9 cellular contexts compared by ENCODE assay signal in genomic region chr17:43372273-43372911, GRCh38. TPM values are rescaled to one million over a fixed set of nuclear protein-coding genes. Genes with fewer than 3 reads are reported as not detected.
DNase-seq lines count a peak whose midpoint lies in the region; ATAC-seq, FAIRE-seq and TF ChIP-seq lines count a peak whose summit lies in the region.
"Had no signal": no experiment of that assay in that cellular context is flagged by ENCODE, and none has a peak within 500 bp of the region (broad histone marks: within the 10 kb centered on the region; RNA-seq: fewer than 3 reads in every experiment).

No MANE protein-coding gene starts in this region.

- no peaks in the 10 kb centered on the region for H3K9me3 Mint-ChIP-seq in stimulated activated memory B cell treated with anti-CD40 and anti-IgM and Interleukin-4, amounts not matched to agents 10 μg/mL and 1 μg/mL and 100 μg/mL, for 72 hours

- H3K27me3 ChIP-seq in KMS-11 (ENCODE audit: insufficient read depth, low read depth) (no peaks in the 10 kb centered on the region), K562 (ENCODE audit: control insufficient read depth in 2 of 2, insufficient read depth in 2 of 2, low read length in 2 of 2) (no peaks in the 10 kb centered on the region)

- in situ Hi-C loops in K562 (cut with MboI): no loop called here

- H3K36me3 Mint-ChIP-seq in stimulated activated memory B cell treated with anti-CD40 and anti-IgM and Interleukin-4, amounts not matched to agents 10 μg/mL and 1 μg/mL and 100 μg/mL, for 72 hours: peaks cover 4% of the 10 kb centered on the region

- no TSS peak for BruUV-seq in K562 (replicated peaks; lab: Mats Ljungman, UMichigan)

- H3K27ac ChIP-seq in KMS-11 (no peak overlapping the region), K562 (ENCODE audit: extremely low read depth, low read depth, low read length) (no peak overlapping the region)

- H3K9me1 ChIP-seq in K562 (ENCODE audit: control insufficient read depth, insufficient read depth, low read length): no peaks in the 10 kb centered on the region

- no peak overlapping the region for H3K4me3 ChIP-seq in KMS-11 (IDR thresholded peaks at IDR 0.05; ENCODE audit: insufficient read depth, low read depth, low read length)
- no peak overlapping the region for H3K4me3 ChIP-seq in K562

- peak; percentile 4 for DNase-seq in SKM-1 (lab: John Stamatoyannopoulos, UW; ENCODE audit: unreplicated experiment)
- no peak for DNase-seq in SKM-1 treated with dmso at 0.1 percent for 144 hours (lab: John Stamatoyannopoulos, UW; ENCODE audit: unreplicated experiment)
- DNase-seq in K562 (ENCODE audit: extremely low read depth in 1 of 4, low spot score in 3 of 4): no peak
- DNase-seq in NCI-H524 (lab: John Stamatoyannopoulos, UW): no peak
- DNase-seq in stimulated activated naive CD4-positive, alpha-beta T cell treated with Interleukin-2 at 50 U/mL for 16 hours (lab: John Stamatoyannopoulos, UW): no peak
- DNase-seq: activated CD8-positive, alpha-beta memory T cell treated with anti-CD3 and anti-CD28 coated beads, Interleukin-2, amount 10 ng/mL, durations not matched to agents 7 days and 5 days had no signal

- TF ChIP-seq POLR2A in K562 (conservative IDR thresholded peaks at IDR 0.05): no peak

- H4K20me1 ChIP-seq in KMS-11 (ENCODE audit: insufficient read depth) (no peaks in the 10 kb centered on the region), K562 (replicated peaks; ENCODE audit: control insufficient read depth, insufficient read depth, low read length) (no peaks in the 10 kb centered on the region)

- POLR2A ChIA-PET in K562 (lab: Yijun Ruan, JAX): interaction anchor here (1.2 to 1.9 kb wide), 2 partner anchors 16 to 56 kb away, joined by 6 to 9 read pairs; no protein-coding TSS in a partner anchor

- H3K4me1 Mint-ChIP-seq in stimulated activated memory B cell treated with anti-CD40 and anti-IgM and Interleukin-4, amounts not matched to agents 10 μg/mL and 1 μg/mL and 100 μg/mL, for 72 hours: peaks cover 75% of the 10 kb centered on the region

- H3K9ac ChIP-seq in KMS-11: no peak overlapping the region
- H3K9ac ChIP-seq in K562 (ENCODE audit: insufficient read depth in 1 of 2, low read depth in 2 of 2, low read length in 2 of 2): no peak overlapping the region

- no peak for TF ChIP-seq EP300 in K562 (IDR thresholded peaks at IDR 0.05; ENCODE audit: low read length)

- H2AFZ ChIP-seq in KMS-11 (ENCODE audit: low read depth) (no peak overlapping the region), K562 (ENCODE audit: low read depth, low read length) (0 out of 2 replicates have a peak overlapping the region, but pooled peaks have one; percentile 44)

- TF ChIP-seq RAD21 in K562 (CRISPR knock-in tag; conservative IDR thresholded peaks at IDR 0.05 in 1 of 2, IDR thresholded peaks at IDR 0.05 in 1 of 2): no peak

- intact Hi-C loops in K562 (cut with micrococcal nuclease): no loop called here

- ATAC-seq in K562: 0 out of 3 replicates have a peak, but pooled peaks have one; percentile 10
- ATAC-seq in stimulated activated memory B cell treated with anti-CD40 and anti-IgM and Interleukin-4, amounts not matched to agents 10 μg/mL and 1 μg/mL and 100 μg/mL, for 72 hours: peak; percentile 79
- ATAC-seq in GM19463 (IDR thresholded peaks at IDR 0.05; ENCODE audit: unreplicated experiment): no peak
- ATAC-seq: activated CD8-positive, alpha-beta memory T cell treated with anti-CD3 and anti-CD28 coated beads, Interleukin-2, amount 10 ng/mL, durations not matched to agents 7 days and 5 days had no signal

- CTCF ChIA-PET in K562 (lab: Yijun Ruan, JAX; ENCODE audit: low intra/inter-chr PET ratio): no interaction called here

- no peaks in the 10 kb centered on the region for H3K27me3 Mint-ChIP-seq in stimulated activated memory B cell treated with anti-CD40 and anti-IgM and Interleukin-4, amounts not matched to agents 10 μg/mL and 1 μg/mL and 100 μg/mL, for 72 hours
- H3K27me3 Mint-ChIP-seq: activated CD8-positive, alpha-beta memory T cell treated with anti-CD3 and anti-CD28 coated beads, Interleukin-2, amount 10 ng/mL, durations not matched to agents 7 days and 5 days had no signal

- no peaks in the 10 kb centered on the region for H3K79me2 ChIP-seq in KMS-11 (ENCODE audit: insufficient read depth, low read depth)
- no peaks in the 10 kb centered on the region for H3K79me2 ChIP-seq in K562 (ENCODE audit: control insufficient read depth, insufficient read depth, low read length)

- no peak for TF ChIP-seq CTCF in KMS-11 (conservative IDR thresholded peaks at IDR 0.05; ENCODE audit: low read depth, low read length)
- TF ChIP-seq CTCF in K562 (IDR thresholded peaks at IDR 0.05 in 2 of 3, conservative IDR thresholded peaks at IDR 0.05 in 1 of 3; ENCODE audit: insufficient read depth in 2 of 3, low read depth in 1 of 3, low read length in 3 of 3): no peak

- peak overlapping the region; percentile 85 for H3K27ac Mint-ChIP-seq in stimulated activated memory B cell treated with anti-CD40 and anti-IgM and Interleukin-4, amounts not matched to agents 10 μg/mL and 1 μg/mL and 100 μg/mL, for 72 hours
- H3K27ac Mint-ChIP-seq: activated CD8-positive, alpha-beta memory T cell treated with anti-CD3 and anti-CD28 coated beads, Interleukin-2, amount 10 ng/mL, durations not matched to agents 7 days and 5 days had no signal

- FAIRE-seq in K562 (lab: Jason Lieb, UNC): no peak

- 3% methylated on average over 11 of the region's 11 CpGs for WGBS in K562 (ENCODE audit: insufficient coverage, low coverage, missing lambda C conversion rate)

- H3K4me3 Mint-ChIP-seq in stimulated activated memory B cell treated with anti-CD40 and anti-IgM and Interleukin-4, amounts not matched to agents 10 μg/mL and 1 μg/mL and 100 μg/mL, for 72 hours: peak overlapping the region; percentile 71
- H3K4me3 Mint-ChIP-seq: activated CD8-positive, alpha-beta memory T cell treated with anti-CD3 and anti-CD28 coated beads, Interleukin-2, amount 10 ng/mL, durations not matched to agents 7 days and 5 days had no signal

- H3K4me1 ChIP-seq in KMS-11 (ENCODE audit: low read depth, poor library complexity, severe bottlenecking) (peaks cover 40% of the 10 kb centered on the region), K562 (replicated peaks in 1 of 2; ENCODE audit: control insufficient read depth in 2 of 2, insufficient read depth in 2 of 2, low read length in 2 of 2) (peaks cover 10 to 14% of the 10 kb centered on the region in 2 experiments)

- H3K36me3 ChIP-seq in KMS-11 (ENCODE audit: insufficient read depth): no peaks in the 10 kb centered on the region
- H3K36me3 ChIP-seq in K562 (ENCODE audit: control insufficient read depth, insufficient read depth, low read length): no peaks in the 10 kb centered on the region

- H3K9me3 ChIP-seq in K562 (replicated peaks; ENCODE audit: control insufficient read depth, insufficient read depth, low read depth, low read length): no peaks in the 10 kb centered on the region

- H3K4me2 ChIP-seq in KMS-11 (peak overlapping the region; percentile 10; the same call in 1 of the 2 replicates), K562 (ENCODE audit: insufficient read depth, low read length) (no peak overlapping the region; the same call in 1 of the 2 replicates)

TF ChIP-seq in K562, 482 proteins besides CTCF, POLR2A, EP300 and RAD21 (continues in another document):
- peak; percentile 20 for TF ChIP-seq MEIS2 (IDR thresholded peaks at IDR 0.05; ENCODE audit: partially characterized antibody)
- no peak for TF ChIP-seq ZNF217 (CRISPR knock-in tag; IDR thresholded peaks at IDR 0.05)
- no peak for TF ChIP-seq POLR3G (IDR thresholded peaks at IDR 0.05; ENCODE audit: extremely low read depth, insufficient read length, insufficient replicate concordance)
- TF ChIP-seq SAFB2 (IDR thresholded peaks at IDR 0.05; ENCODE audit: borderline replicate concordance, low read depth, low read length, severe bottlenecking): no peak
- TF ChIP-seq ZBED1 (IDR thresholded peaks at IDR 0.05): no peak
- no peak for TF ChIP-seq GABPB2 (CRISPR knock-in tag; conservative IDR thresholded peaks at IDR 0.05)
- no peak for TF ChIP-seq HMGN3 (IDR thresholded peaks at IDR 0.05; ENCODE audit: borderline replicate concordance, extremely low read depth, insufficient read length, low read depth, low read length)
- no peak for TF ChIP-seq STAT5B (CRISPR knock-in tag; IDR thresholded peaks at IDR 0.05)
- no peak for TF ChIP-seq ZNF75A (CRISPR knock-in tag; IDR thresholded peaks at IDR 0.05)
- TF ChIP-seq HIVEP1 (CRISPR knock-in tag; IDR thresholded peaks at IDR 0.05): no peak
- no peak for TF ChIP-seq SNAPC5 (CRISPR knock-in tag; IDR thresholded peaks at IDR 0.05)
- no peak for TF ChIP-seq ZBTB7A (IDR thresholded peaks at IDR 0.05; ENCODE audit: borderline replicate concordance, control insufficient read depth, low read depth, low read length)
- no peak for TF ChIP-seq USF2 (CRISPR knock-in tag; IDR thresholded peaks at IDR 0.05)

RNA-seq across cellular contexts. Expression of gene ARL4D, which starts 26.4 kb away (rescaled TPM):
- total RNA-seq in K562 (2011; cell fraction: chromatin; rRNA removed; ENCODE audit: low replicate concordance): 0.26 and 0.72 TPM in 2 replicates
- 0.50 and 0.92 TPM in 2 replicates for total RNA-seq in K562 (2011; cell fraction: nucleolus; rRNA removed)
- total RNA-seq in K562 (2011; cell fraction: nucleoplasm; rRNA removed): 0.38 and 0.73 TPM in 2 replicates
- total RNA-seq in K562 (2014; rRNA removed) (0.41 and 0.61 TPM in 2 replicates), K562 (2014; rRNA removed; fragmentation: Illumina TruSeq; extraction: Trizol) (0.16 and 0.18 TPM in 2 replicates), K562 (2015; rRNA removed; fragmentation: Illumina TruSeq; extraction: Trizol) (0.43 and 0.49 TPM in 2 replicates), K562 (2021) (0.47 and 0.53 TPM in 2 replicates)
- polyA plus RNA-seq in K562 (2011; rRNA removed) (0.21 and 0.31 TPM in 2 replicates), K562 (2014; fragmentation: Illumina TruSeq; extraction: Trizol) (0.34 and 0.43 TPM in 2 replicates), K562 (2014; fragmentation: Nextera tagmentation; extraction: Ambion mirVana) (under 1 TPM in 1 of 2 experiments, not detected in 1; 0.07 TPM), K562 (2014; rRNA removed) (0.21 and 0.62 TPM in 2 replicates)
- 0.40 and 0.41 TPM in 2 replicates for polyA plus RNA-seq in K562 (2011; cell fraction: cytosol; rRNA removed)
- polyA plus RNA-seq in K562 (2011; cell fraction: nucleus; rRNA removed): 0.20 and 0.31 TPM in 2 replicates
- polyA plus RNA-seq in K562 (2012): 0.64 and 1.6 TPM in 2 replicates
- 0.12 and 0.32 TPM in 2 replicates for polyA minus RNA-seq in K562 (2011; rRNA and poly(A)+ RNA removed)
- not detected in 2 replicates for polyA minus RNA-seq in K562 (2011; cell fraction: cytosol; rRNA and poly(A)+ RNA removed)
- 0.33 and 0.40 TPM in 2 replicates for polyA minus RNA-seq in K562 (2011; cell fraction: nucleus; rRNA and poly(A)+ RNA removed)
